ENCODE assay signal across 1 cellular context in genomic region chr15:88382482-88382983, GRCh38.
TF ChIP-seq lines count a peak whose summit lies in the region.

No MANE protein-coding gene starts in this region.

TF ChIP-seq in SK-N-SH, 30 proteins besides CTCF, POLR2A, EP300 and RAD21 (continued from another document):
- TF ChIP-seq PBX3 (IDR thresholded peaks at IDR 0.05) (no peak), TEAD4 (IDR thresholded peaks at IDR 0.05; ENCODE audit: borderline replicate concordance, insufficient read depth) (no peak), JUND (IDR thresholded peaks at IDR 0.05) (no peak), YY1 (IDR thresholded peaks at IDR 0.05; ENCODE audit: low read depth) (no peak), ELF1 (IDR thresholded peaks at IDR 0.05) (no peak), MEF2A (IDR thresholded peaks at IDR 0.05; ENCODE audit: borderline replicate concordance, low read depth) (no peak), FOXJ3 (CRISPR knock-in tag; IDR thresholded peaks at IDR 0.05) (no peak), TCF12 (IDR thresholded peaks at IDR 0.05) (no peak), RFX5 (IDR thresholded peaks at IDR 0.05; ENCODE audit: low read length) (no peak), SIN3A (IDR thresholded peaks at IDR 0.05; ENCODE audit: borderline replicate concordance, low read depth, low read length) (no peak), IRF3 (IDR thresholded peaks at IDR 0.05; ENCODE audit: low read depth, low read length) (no peak), MAX (IDR thresholded peaks at IDR 0.05; ENCODE audit: low read depth) (no peak), USF1 (IDR thresholded peaks at IDR 0.05; ENCODE audit: borderline replicate concordance, low read depth) (no peak), MXI1 (IDR thresholded peaks at IDR 0.05; ENCODE audit: low read depth, low read length) (no peak)
